36 cellular contexts compared by ENCODE assay signal in genomic region chr7:26048663-26049062, GRCh38.
"Had no signal": no experiment of that assay in that cellular context is flagged by ENCODE, and none has a peak within 500 bp of the region (broad histone marks: within the 10 kb centered on the region; RNA-seq: fewer than 3 reads in every experiment).

No MANE protein-coding gene starts in this region.

- H3K9me3 Mint-ChIP-seq: activated naive CD4-positive, alpha-beta T cell treated with anti-CD3 and anti-CD28 coated beads for 36 hours; activated naive CD4-positive, alpha-beta T cell treated with anti-CD3 and anti-CD28 coated beads, Interleukin-2, amount 10 ng/mL, durations not matched to agents 7 days and 5 days; activated naive CD4-positive, alpha-beta T cell treated with anti-CD3 and anti-CD28 coated beads, Interleukin-2, amount 50 U/mL, for 24 hours; activated naive CD4-positive, alpha-beta T cell treated with anti-CD3 and anti-CD28 coated beads, Interleukin-2, amount 50 U/mL, for 72 hours; activated naive CD8-positive, alpha-beta T cell treated with anti-CD3 and anti-CD28 coated beads for 36 hours; activated naive CD8-positive, alpha-beta T cell treated with anti-CD3 and anti-CD28 coated beads, Interleukin-2, amount 10 ng/mL, durations not matched to agents 7 days and 5 days; activated naive CD8-positive, alpha-beta T cell treated with anti-CD3 and anti-CD28 coated beads, Interleukin-2, amount 50 U/mL, for 24 hours; activated T-cell treated with anti-CD3 and anti-CD28 coated beads, Interleukin-2, amount 50 U/mL, for 72 hours; activated T-helper 1 cell treated with anti-CD3 and anti-CD28 coated beads, Interleukin-12 subunit alpha, Interleukin-12 subunit beta, Interleukin-2, Interleukin-4 antibody, amounts not matched to agents 30 ng/mL and 10 ng/mL and 1 ng/mL, durations not matched to agents 14 hours and 24 hours and 36 hours; activated T-helper 17 cell treated with anti-CD3 and anti-CD28 coated beads, Interleukin-2, amount 50 U/mL, for 72 hours; activated T-helper 2 cell treated with anti-CD3 and anti-CD28 coated beads, Interferon-gamma antibody, Interleukin-2, Interleukin-4, amounts not matched to agents 10 μg/mL and 5 μg/mL and 100 μg/mL, durations not matched to agents 14 hours and 24 hours and 36 hours; central memory CD8-positive, alpha-beta T cell had no signal

- H3K4me1 ChIP-seq: adrenal gland, ascending aorta, breast epithelium had no signal

- H3K27ac ChIP-seq: adrenal gland, ascending aorta, brain microvascular endothelial cell, breast epithelium, cardiac muscle cell had no signal

- H3K27me3 ChIP-seq: ascending aorta, body of pancreas, brain microvascular endothelial cell, breast epithelium, cardiac muscle cell had no signal

- H3K4me3 Mint-ChIP-seq: activated naive CD4-positive, alpha-beta T cell treated with anti-CD3 and anti-CD28 coated beads for 36 hours; activated naive CD4-positive, alpha-beta T cell treated with anti-CD3 and anti-CD28 coated beads, Interleukin-2, amount 10 ng/mL, durations not matched to agents 7 days and 5 days; activated naive CD4-positive, alpha-beta T cell treated with anti-CD3 and anti-CD28 coated beads, Interleukin-2, amount 50 U/mL, for 24 hours; activated naive CD8-positive, alpha-beta T cell; activated naive CD8-positive, alpha-beta T cell treated with anti-CD3 and anti-CD28 coated beads for 36 hours; activated naive CD8-positive, alpha-beta T cell treated with anti-CD3 and anti-CD28 coated beads, Interleukin-2, amount 10 ng/mL, durations not matched to agents 7 days and 5 days; activated naive CD8-positive, alpha-beta T cell treated with anti-CD3 and anti-CD28 coated beads, Interleukin-2, amount 50 U/mL, for 24 hours; activated T-cell treated with anti-CD3 and anti-CD28 coated beads, Interleukin-2, amount 50 U/mL, for 4 hours; activated T-cell treated with anti-CD3 and anti-CD28 coated beads, Interleukin-2, amount 50 U/mL, for 72 hours; activated T-helper 1 cell treated with anti-CD3 and anti-CD28 coated beads, Interleukin-12 subunit alpha, Interleukin-12 subunit beta, Interleukin-2, Interleukin-4 antibody, amounts not matched to agents 30 ng/mL and 10 ng/mL and 1 ng/mL, durations not matched to agents 14 hours and 24 hours and 36 hours; activated T-helper 17 cell treated with anti-CD3 and anti-CD28 coated beads, Interleukin-2, amount 50 U/mL, for 72 hours; brain; central memory CD8-positive, alpha-beta T cell had no signal

- H3K36me3 ChIP-seq: adrenal gland, ascending aorta, brain microvascular endothelial cell, breast epithelium, cardiac muscle cell had no signal

- H3K9me3 ChIP-seq: adrenal gland, ascending aorta, body of pancreas had no signal

- DNase-seq: activated effector memory CD4-positive, alpha-beta T cell treated with anti-CD3 and anti-CD28 coated beads, Interleukin-2, amount 50 U/mL, for 16 hours; activated effector memory CD4-positive, alpha-beta T cell treated with Interleukin-2 at 50 U/mL for 16 hours; activated gamma-delta T cell; activated gamma-delta T cell treated with Interleukin-2 at 50 U/mL for 16 hours; activated naive CD4-positive, alpha-beta T cell; activated naive CD4-positive, alpha-beta T cell treated with anti-CD3 and anti-CD28 coated beads for 36 hours; activated naive CD4-positive, alpha-beta T cell treated with anti-CD3 and anti-CD28 coated beads, Interleukin-2, amount 10 ng/mL, durations not matched to agents 7 days and 5 days; activated naive CD4-positive, alpha-beta T cell treated with anti-CD3 and anti-CD28 coated beads, Interleukin-2, amount 50 U/mL, for 16 hours; activated naive CD4-positive, alpha-beta T cell treated with Interleukin-2 at 50 U/mL for 16 hours; activated naive CD8-positive, alpha-beta T cell treated with anti-CD3 and anti-CD28 coated beads for 36 hours; activated naive CD8-positive, alpha-beta T cell treated with anti-CD3 and anti-CD28 coated beads, Interleukin-2, amount 10 ng/mL, durations not matched to agents 7 days and 5 days; activated naive CD8-positive, alpha-beta T cell treated with anti-CD3 and anti-CD28 coated beads, Interleukin-2, amount 50 U/mL, for 24 hours; activated T-cell treated with anti-CD3 and anti-CD28 coated beads, Interleukin-2, amount 50 U/mL, for 4 hours; activated T-cell treated with anti-CD3 and anti-CD28 coated beads, Interleukin-2, amount 50 U/mL, for 48 hours; activated T-cell treated with anti-CD3 and anti-CD28 coated beads, Interleukin-2, amount 50 U/mL, for 72 hours; adrenal gland; amniotic stem cell; amygdala; anterior cingulate cortex; aorta; brain microvascular endothelial cell; caudate nucleus; central memory CD4-positive, alpha-beta T cell; cerebellar nuclear complex had no signal

- H3K27ac Mint-ChIP-seq: activated naive CD4-positive, alpha-beta T cell treated with anti-CD3 and anti-CD28 coated beads for 36 hours; activated naive CD4-positive, alpha-beta T cell treated with anti-CD3 and anti-CD28 coated beads, Interleukin-2, amount 10 ng/mL, durations not matched to agents 7 days and 5 days; activated naive CD4-positive, alpha-beta T cell treated with anti-CD3 and anti-CD28 coated beads, Interleukin-2, amount 50 U/mL, for 24 hours; activated naive CD4-positive, alpha-beta T cell treated with anti-CD3 and anti-CD28 coated beads, Interleukin-2, amount 50 U/mL, for 72 hours; activated naive CD8-positive, alpha-beta T cell; activated naive CD8-positive, alpha-beta T cell treated with anti-CD3 and anti-CD28 coated beads for 36 hours; activated naive CD8-positive, alpha-beta T cell treated with anti-CD3 and anti-CD28 coated beads, Interleukin-2, amount 10 ng/mL, durations not matched to agents 7 days and 5 days; activated naive CD8-positive, alpha-beta T cell treated with anti-CD3 and anti-CD28 coated beads, Interleukin-2, amount 50 U/mL, for 24 hours; activated T-cell treated with anti-CD3 and anti-CD28 coated beads, Interleukin-2, amount 50 U/mL, for 72 hours; activated T-helper 1 cell treated with anti-CD3 and anti-CD28 coated beads, Interleukin-12 subunit alpha, Interleukin-12 subunit beta, Interleukin-2, Interleukin-4 antibody, amounts not matched to agents 30 ng/mL and 10 ng/mL and 1 ng/mL, durations not matched to agents 14 hours and 24 hours and 36 hours; activated T-helper 17 cell treated with anti-CD3 and anti-CD28 coated beads, Interleukin-2, amount 50 U/mL, for 72 hours; activated T-helper 2 cell treated with anti-CD3 and anti-CD28 coated beads, Interferon-gamma antibody, Interleukin-2, Interleukin-4, amounts not matched to agents 10 μg/mL and 5 μg/mL and 100 μg/mL, durations not matched to agents 14 hours and 24 hours and 36 hours; brain had no signal

- H3K4me3 ChIP-seq: adrenal gland, ascending aorta, body of pancreas, breast epithelium, cardiac muscle cell had no signal

- H3K36me3 Mint-ChIP-seq: activated naive CD4-positive, alpha-beta T cell treated with anti-CD3 and anti-CD28 coated beads, Interleukin-2, amount 10 ng/mL, durations not matched to agents 7 days and 5 days; activated naive CD4-positive, alpha-beta T cell treated with anti-CD3 and anti-CD28 coated beads, Interleukin-2, amount 50 U/mL, for 24 hours; activated naive CD4-positive, alpha-beta T cell treated with anti-CD3 and anti-CD28 coated beads, Interleukin-2, amount 50 U/mL, for 72 hours; activated naive CD8-positive, alpha-beta T cell treated with anti-CD3 and anti-CD28 coated beads for 36 hours; activated naive CD8-positive, alpha-beta T cell treated with anti-CD3 and anti-CD28 coated beads, Interleukin-2, amount 10 ng/mL, durations not matched to agents 7 days and 5 days; brain had no signal

- H3K4me1 Mint-ChIP-seq: activated naive CD4-positive, alpha-beta T cell treated with anti-CD3 and anti-CD28 coated beads, Interleukin-2, amount 10 ng/mL, durations not matched to agents 7 days and 5 days; activated naive CD4-positive, alpha-beta T cell treated with anti-CD3 and anti-CD28 coated beads, Interleukin-2, amount 50 U/mL, for 24 hours; activated naive CD8-positive, alpha-beta T cell treated with anti-CD3 and anti-CD28 coated beads for 36 hours; activated naive CD8-positive, alpha-beta T cell treated with anti-CD3 and anti-CD28 coated beads, Interleukin-2, amount 10 ng/mL, durations not matched to agents 7 days and 5 days; activated naive CD8-positive, alpha-beta T cell treated with anti-CD3 and anti-CD28 coated beads, Interleukin-2, amount 50 U/mL, for 24 hours; activated T-helper 17 cell treated with anti-CD3 and anti-CD28 coated beads, Interleukin-2, amount 50 U/mL, for 72 hours; brain; central memory CD8-positive, alpha-beta T cell had no signal

- ATAC-seq: activated naive CD4-positive, alpha-beta T cell treated with anti-CD3 and anti-CD28 coated beads, Interleukin-2, amount 50 U/mL, for 72 hours; activated naive CD8-positive, alpha-beta T cell treated with anti-CD3 and anti-CD28 coated beads, Interleukin-2, amount 50 U/mL, for 24 hours; activated T-cell treated with anti-CD3 and anti-CD28 coated beads, Interleukin-2, amount 50 U/mL, for 4 hours; activated T-cell treated with anti-CD3 and anti-CD28 coated beads, Interleukin-2, amount 50 U/mL, for 72 hours; activated T-helper 17 cell treated with anti-CD3 and anti-CD28 coated beads, Interleukin-2, amount 50 U/mL, for 72 hours had no signal
